In the genomic region with DNA sequence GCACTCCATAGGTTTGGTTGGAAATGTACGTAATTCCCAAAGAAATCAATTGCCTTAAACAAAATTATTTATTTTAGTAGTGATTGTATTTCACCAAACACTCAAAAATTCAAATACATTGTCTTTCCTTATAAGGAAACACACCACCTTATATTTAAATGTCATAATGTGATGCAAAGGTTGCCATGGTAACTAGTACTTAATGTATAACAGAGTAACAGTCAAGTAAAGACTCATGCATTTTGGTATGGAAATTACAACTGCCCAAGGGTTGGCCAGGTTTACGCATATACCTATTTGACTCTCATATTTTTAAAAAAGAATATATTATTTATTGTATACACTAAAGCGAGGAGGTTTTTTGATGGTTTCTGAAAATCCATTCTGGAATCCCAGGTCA, we compare ENCODE assay signal across 1 cellular context.
TF ChIP-seq lines count a peak whose summit lies in the region.

No MANE protein-coding gene starts in this region.

TF ChIP-seq in GM23338, 12 proteins besides CTCF, POLR2A, EP300 and RAD21 (continued from another document):
- TF ChIP-seq, protein P1, sequence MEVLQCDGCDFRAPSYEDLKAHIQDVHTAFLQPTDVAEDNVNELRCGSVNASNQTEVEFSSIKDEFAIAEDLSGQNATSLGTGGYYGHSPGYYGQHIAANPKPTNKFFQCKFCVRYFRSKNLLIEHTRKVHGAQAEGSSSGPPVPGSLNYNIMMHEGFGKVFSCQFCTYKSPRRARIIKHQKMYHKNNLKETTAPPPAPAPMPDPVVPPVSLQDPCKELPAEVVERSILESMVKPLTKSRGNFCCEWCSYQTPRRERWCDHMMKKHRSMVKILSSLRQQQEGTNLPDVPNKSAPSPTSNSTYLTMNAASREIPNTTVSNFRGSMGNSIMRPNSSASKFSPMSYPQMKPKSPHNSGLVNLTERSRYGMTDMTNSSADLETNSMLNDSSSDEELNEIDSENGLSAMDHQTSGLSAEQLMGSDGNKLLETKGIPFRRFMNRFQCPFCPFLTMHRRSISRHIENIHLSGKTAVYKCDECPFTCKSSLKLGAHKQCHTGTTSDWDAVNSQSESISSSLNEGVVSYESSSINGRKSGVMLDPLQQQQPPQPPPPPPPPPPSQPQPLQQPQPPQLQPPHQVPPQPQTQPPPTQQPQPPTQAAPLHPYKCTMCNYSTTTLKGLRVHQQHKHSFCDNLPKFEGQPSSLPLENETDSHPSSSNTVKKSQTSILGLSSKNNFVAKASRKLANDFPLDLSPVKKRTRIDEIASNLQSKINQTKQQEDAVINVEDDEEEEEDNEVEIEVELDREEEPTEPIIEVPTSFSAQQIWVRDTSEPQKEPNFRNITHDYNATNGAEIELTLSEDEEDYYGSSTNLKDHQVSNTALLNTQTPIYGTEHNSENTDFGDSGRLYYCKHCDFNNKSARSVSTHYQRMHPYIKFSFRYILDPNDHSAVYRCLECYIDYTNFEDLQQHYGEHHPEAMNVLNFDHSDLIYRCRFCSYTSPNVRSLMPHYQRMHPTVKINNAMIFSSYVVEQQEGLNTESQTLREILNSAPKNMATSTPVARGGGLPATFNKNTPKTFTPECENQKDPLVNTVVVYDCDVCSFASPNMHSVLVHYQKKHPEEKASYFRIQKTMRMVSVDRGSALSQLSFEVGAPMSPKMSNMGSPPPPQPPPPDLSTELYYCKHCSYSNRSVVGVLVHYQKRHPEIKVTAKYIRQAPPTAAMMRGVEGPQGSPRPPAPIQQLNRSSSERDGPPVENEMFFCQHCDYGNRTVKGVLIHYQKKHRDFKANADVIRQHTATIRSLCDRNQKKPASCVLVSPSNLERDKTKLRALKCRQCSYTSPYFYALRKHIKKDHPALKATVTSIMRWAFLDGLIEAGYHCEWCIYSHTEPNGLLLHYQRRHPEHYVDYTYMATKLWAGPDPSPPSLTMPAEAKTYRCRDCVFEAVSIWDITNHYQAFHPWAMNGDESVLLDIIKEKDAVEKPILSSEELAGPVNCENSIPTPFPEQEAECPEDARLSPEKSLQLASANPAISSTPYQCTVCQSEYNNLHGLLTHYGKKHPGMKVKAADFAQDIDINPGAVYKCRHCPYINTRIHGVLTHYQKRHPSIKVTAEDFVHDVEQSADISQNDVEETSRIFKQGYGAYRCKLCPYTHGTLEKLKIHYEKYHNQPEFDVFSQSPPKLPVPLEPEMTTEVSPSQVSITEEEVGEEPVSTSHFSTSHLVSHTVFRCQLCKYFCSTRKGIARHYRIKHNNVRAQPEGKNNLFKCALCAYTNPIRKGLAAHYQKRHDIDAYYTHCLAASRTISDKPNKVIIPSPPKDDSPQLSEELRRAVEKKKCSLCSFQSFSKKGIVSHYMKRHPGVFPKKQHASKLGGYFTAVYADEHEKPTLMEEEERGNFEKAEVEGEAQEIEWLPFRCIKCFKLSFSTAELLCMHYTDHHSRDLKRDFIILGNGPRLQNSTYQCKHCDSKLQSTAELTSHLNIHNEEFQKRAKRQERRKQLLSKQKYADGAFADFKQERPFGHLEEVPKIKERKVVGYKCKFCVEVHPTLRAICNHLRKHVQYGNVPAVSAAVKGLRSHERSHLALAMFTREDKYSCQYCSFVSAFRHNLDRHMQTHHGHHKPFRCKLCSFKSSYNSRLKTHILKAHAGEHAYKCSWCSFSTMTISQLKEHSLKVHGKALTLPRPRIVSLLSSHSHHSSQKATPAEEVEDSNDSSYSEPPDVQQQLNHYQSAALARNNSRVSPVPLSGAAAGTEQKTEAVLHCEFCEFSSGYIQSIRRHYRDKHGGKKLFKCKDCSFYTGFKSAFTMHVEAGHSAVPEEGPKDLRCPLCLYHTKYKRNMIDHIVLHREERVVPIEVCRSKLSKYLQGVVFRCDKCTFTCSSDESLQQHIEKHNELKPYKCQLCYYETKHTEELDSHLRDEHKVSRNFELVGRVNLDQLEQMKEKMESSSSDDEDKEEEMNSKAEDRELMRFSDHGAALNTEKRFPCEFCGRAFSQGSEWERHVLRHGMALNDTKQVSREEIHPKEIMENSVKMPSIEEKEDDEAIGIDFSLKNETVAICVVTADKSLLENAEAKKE (CRISPR knock-in tag; IDR thresholded peaks at IDR 0.05), result no peak
- TF ChIP-seq ZNF331 (CRISPR knock-in tag; IDR thresholded peaks at IDR 0.05; ENCODE audit: low read depth) (no peak), EZH2 (IDR thresholded peaks at IDR 0.05; ENCODE audit: low read depth, unreplicated experiment) (no peak), EZH2phosphoT487 (IDR thresholded peaks at IDR 0.05; ENCODE audit: unreplicated experiment) (no peak), POLR2AphosphoS5 (IDR thresholded peaks at IDR 0.05; ENCODE audit: low read depth) (no peak), STAT1 (IDR thresholded peaks at IDR 0.05; ENCODE audit: unreplicated experiment) (no peak), ZNF114 (CRISPR knock-in tag; IDR thresholded peaks at IDR 0.05) (no peak), NANOG (IDR thresholded peaks at IDR 0.05; ENCODE audit: borderline replicate concordance) (no peak)
- TF ChIP-seq, protein P2, sequence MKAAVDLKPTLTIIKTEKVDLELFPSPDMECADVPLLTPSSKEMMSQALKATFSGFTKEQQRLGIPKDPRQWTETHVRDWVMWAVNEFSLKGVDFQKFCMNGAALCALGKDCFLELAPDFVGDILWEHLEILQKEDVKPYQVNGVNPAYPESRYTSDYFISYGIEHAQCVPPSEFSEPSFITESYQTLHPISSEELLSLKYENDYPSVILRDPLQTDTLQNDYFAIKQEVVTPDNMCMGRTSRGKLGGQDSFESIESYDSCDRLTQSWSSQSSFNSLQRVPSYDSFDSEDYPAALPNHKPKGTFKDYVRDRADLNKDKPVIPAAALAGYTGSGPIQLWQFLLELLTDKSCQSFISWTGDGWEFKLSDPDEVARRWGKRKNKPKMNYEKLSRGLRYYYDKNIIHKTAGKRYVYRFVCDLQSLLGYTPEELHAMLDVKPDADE (IDR thresholded peaks at IDR 0.05), result no peak
- TF ChIP-seq, protein P3, sequence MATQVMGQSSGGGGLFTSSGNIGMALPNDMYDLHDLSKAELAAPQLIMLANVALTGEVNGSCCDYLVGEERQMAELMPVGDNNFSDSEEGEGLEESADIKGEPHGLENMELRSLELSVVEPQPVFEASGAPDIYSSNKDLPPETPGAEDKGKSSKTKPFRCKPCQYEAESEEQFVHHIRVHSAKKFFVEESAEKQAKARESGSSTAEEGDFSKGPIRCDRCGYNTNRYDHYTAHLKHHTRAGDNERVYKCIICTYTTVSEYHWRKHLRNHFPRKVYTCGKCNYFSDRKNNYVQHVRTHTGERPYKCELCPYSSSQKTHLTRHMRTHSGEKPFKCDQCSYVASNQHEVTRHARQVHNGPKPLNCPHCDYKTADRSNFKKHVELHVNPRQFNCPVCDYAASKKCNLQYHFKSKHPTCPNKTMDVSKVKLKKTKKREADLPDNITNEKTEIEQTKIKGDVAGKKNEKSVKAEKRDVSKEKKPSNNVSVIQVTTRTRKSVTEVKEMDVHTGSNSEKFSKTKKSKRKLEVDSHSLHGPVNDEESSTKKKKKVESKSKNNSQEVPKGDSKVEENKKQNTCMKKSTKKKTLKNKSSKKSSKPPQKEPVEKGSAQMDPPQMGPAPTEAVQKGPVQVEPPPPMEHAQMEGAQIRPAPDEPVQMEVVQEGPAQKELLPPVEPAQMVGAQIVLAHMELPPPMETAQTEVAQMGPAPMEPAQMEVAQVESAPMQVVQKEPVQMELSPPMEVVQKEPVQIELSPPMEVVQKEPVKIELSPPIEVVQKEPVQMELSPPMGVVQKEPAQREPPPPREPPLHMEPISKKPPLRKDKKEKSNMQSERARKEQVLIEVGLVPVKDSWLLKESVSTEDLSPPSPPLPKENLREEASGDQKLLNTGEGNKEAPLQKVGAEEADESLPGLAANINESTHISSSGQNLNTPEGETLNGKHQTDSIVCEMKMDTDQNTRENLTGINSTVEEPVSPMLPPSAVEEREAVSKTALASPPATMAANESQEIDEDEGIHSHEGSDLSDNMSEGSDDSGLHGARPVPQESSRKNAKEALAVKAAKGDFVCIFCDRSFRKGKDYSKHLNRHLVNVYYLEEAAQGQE (IDR thresholded peaks at IDR 0.05; ENCODE audit: unreplicated experiment), result no peak
